Comparison of ENCODE assay signal across 2 cellular contexts in genomic region chr7:33707427-33707826, GRCh38.
TF ChIP-seq lines count a peak whose summit lies in the region.

No MANE protein-coding gene starts in this region.

TF ChIP-seq in GM23338, 12 proteins besides CTCF, POLR2A, EP300 and RAD21:
- TF ChIP-seq ZNF331 (CRISPR knock-in tag; IDR thresholded peaks at IDR 0.05; ENCODE audit: low read depth) (no peak), STAT1 (IDR thresholded peaks at IDR 0.05; ENCODE audit: unreplicated experiment) (no peak), REST (IDR thresholded peaks at IDR 0.05; ENCODE audit: unreplicated experiment) (no peak), POLR2AphosphoS5 (IDR thresholded peaks at IDR 0.05; ENCODE audit: low read depth) (no peak), ZNF114 (CRISPR knock-in tag; IDR thresholded peaks at IDR 0.05) (no peak), CREB1 (CRISPR knock-in tag; IDR thresholded peaks at IDR 0.05; ENCODE audit: low read depth) (no peak), ETS1 (IDR thresholded peaks at IDR 0.05) (no peak)

TF ChIP-seq in endothelial cell of umbilical vein, 7 proteins besides CTCF, POLR2A, EP300 and RAD21:
- TF ChIP-seq EZH2 (IDR thresholded peaks at IDR 0.05; ENCODE audit: borderline replicate concordance, low read depth, low read length, severe bottlenecking) = no peak
